Comparison of ENCODE assay signal across 2 cellular contexts in genomic region chr15:100880139-100880896, GRCh38.
A peak's percentile ranks its signal among the peaks of the same experiment; 100 is the strongest.
TF ChIP-seq lines count a peak whose summit lies in the region.

No MANE protein-coding gene starts in this region.

TF ChIP-seq in H1, 55 proteins besides CTCF, POLR2A, EP300 and RAD21 (continued from another document):
- TF ChIP-seq MAFK (IDR thresholded peaks at IDR 0.05; ENCODE audit: low read depth, low read length) (no peak), CBX5 (IDR thresholded peaks at IDR 0.05; ENCODE audit: low read depth, low read length) (no peak), SIX5 (IDR thresholded peaks at IDR 0.05; ENCODE audit: low read depth, low read length) (no peak), RXRA (IDR thresholded peaks at IDR 0.05; ENCODE audit: insufficient read depth, low read depth, low read length) (no peak), ASH2L (IDR thresholded peaks at IDR 0.05; ENCODE audit: low read length) (peak; percentile 62), MAX (IDR thresholded peaks at IDR 0.05) (peak; percentile 33), GABPA (IDR thresholded peaks at IDR 0.05; ENCODE audit: borderline replicate concordance, insufficient read depth, low read length) (0 out of 2 replicates have a peak, but pooled peaks have one; percentile 20), TCF12 (IDR thresholded peaks at IDR 0.05; ENCODE audit: low read depth, low read length) (no peak), CTBP2 (IDR thresholded peaks at IDR 0.05; ENCODE audit: borderline replicate concordance, insufficient read depth, insufficient read length, low read length) (no peak), JUN (IDR thresholded peaks at IDR 0.05; ENCODE audit: low read depth, low read length) (no peak), KDM5A (IDR thresholded peaks at IDR 0.05; ENCODE audit: low read length) (no peak), E2F6 (IDR thresholded peaks at IDR 0.05) (peak; percentile 38; the same call in 1 of the 2 replicates), HDAC6 (IDR thresholded peaks at IDR 0.05; ENCODE audit: low read depth, low read length) (no peak), CBX8 (IDR thresholded peaks at IDR 0.05; ENCODE audit: borderline replicate concordance, low read depth, low read length) (no peak), CHD1 (IDR thresholded peaks at IDR 0.05; ENCODE audit: low read depth, low read length) (no peak), BRCA1 (IDR thresholded peaks at IDR 0.05; ENCODE audit: low read depth, low read length) (no peak), TBP (IDR thresholded peaks at IDR 0.05; ENCODE audit: low read depth, low read length) (no peak), YY1 (IDR thresholded peaks at IDR 0.05; ENCODE audit: low read depth, low read length) (no peak), SUZ12 (IDR thresholded peaks at IDR 0.05; ENCODE audit: low read length) (peak; percentile 95), ZNF274 (IDR thresholded peaks at IDR 0.05; ENCODE audit: borderline replicate concordance, extremely low read depth, low read length) (no peak), ATF2 (IDR thresholded peaks at IDR 0.05; ENCODE audit: low read length) (no peak), TAF1 (IDR thresholded peaks at IDR 0.05; ENCODE audit: low read depth, low read length) (no peak), FOSL1 (IDR thresholded peaks at IDR 0.05; ENCODE audit: insufficient read depth, low read depth, low read length) (no peak), NANOG (IDR thresholded peaks at IDR 0.05; ENCODE audit: insufficient read depth, low read depth, low read length, poor library complexity, severe bottlenecking) (no peak), SP2 (IDR thresholded peaks at IDR 0.05; ENCODE audit: low read length) (no peak), EZH2 (IDR thresholded peaks at IDR 0.05; ENCODE audit: low read depth, low read length, severe bottlenecking) (peak; percentile 91)
- TF ChIP-seq, protein P1, sequence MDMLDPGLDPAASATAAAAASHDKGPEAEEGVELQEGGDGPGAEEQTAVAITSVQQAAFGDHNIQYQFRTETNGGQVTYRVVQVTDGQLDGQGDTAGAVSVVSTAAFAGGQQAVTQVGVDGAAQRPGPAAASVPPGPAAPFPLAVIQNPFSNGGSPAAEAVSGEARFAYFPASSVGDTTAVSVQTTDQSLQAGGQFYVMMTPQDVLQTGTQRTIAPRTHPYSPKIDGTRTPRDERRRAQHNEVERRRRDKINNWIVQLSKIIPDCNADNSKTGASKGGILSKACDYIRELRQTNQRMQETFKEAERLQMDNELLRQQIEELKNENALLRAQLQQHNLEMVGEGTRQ (IDR thresholded peaks at IDR 0.05; ENCODE audit: low read length), result no peak

TF ChIP-seq in SK-N-SH treated with all-trans-retinoic acid at 6 μM for 48 hours, 23 proteins besides CTCF, POLR2A, EP300 and RAD21 (continued from another document):
- no peak for TF ChIP-seq BACH2 (CRISPR knock-in tag; IDR thresholded peaks at IDR 0.05; ENCODE audit: borderline replicate concordance)
- no peak for TF ChIP-seq ARNTL (CRISPR knock-in tag; IDR thresholded peaks at IDR 0.05; ENCODE audit: borderline replicate concordance, low read depth)
